Comparison of ENCODE assay signal across 2 cellular contexts in genomic region chr5:78979117-78979742, GRCh38.
TF ChIP-seq lines count a peak whose summit lies in the region.

No MANE protein-coding gene starts in this region.

TF ChIP-seq in HepG2, 621 proteins besides CTCF, POLR2A, EP300 and RAD21 (continued from another document and continues in another):
- TF ChIP-seq, protein P1, sequence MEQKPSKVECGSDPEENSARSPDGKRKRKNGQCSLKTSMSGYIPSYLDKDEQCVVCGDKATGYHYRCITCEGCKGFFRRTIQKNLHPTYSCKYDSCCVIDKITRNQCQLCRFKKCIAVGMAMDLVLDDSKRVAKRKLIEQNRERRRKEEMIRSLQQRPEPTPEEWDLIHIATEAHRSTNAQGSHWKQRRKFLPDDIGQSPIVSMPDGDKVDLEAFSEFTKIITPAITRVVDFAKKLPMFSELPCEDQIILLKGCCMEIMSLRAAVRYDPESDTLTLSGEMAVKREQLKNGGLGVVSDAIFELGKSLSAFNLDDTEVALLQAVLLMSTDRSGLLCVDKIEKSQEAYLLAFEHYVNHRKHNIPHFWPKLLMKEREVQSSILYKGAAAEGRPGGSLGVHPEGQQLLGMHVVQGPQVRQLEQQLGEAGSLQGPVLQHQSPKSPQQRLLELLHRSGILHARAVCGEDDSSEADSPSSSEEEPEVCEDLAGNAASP (CRISPR knock-in tag; IDR thresholded peaks at IDR 0.05; ENCODE audit: borderline replicate concordance), result peak; percentile 26; the same call in 1 of the 2 replicates
- TF ChIP-seq REPIN1 (CRISPR knock-in tag; IDR thresholded peaks at IDR 0.05; ENCODE audit: borderline replicate concordance, low read depth) (0 out of 2 replicates have a peak, but pooled peaks have one; percentile 30), MAZ (IDR thresholded peaks at IDR 0.05; ENCODE audit: borderline replicate concordance, low read depth, low read length) (no peak), MAZ (CRISPR knock-in tag; IDR thresholded peaks at IDR 0.05; ENCODE audit: low read depth) (peak; percentile 62; the same call in 1 of the 2 replicates), ZNF292 (CRISPR knock-in tag; IDR thresholded peaks at IDR 0.05; ENCODE audit: borderline replicate concordance, low read depth) (no peak), HDAC2 (CRISPR knock-in tag; IDR thresholded peaks at IDR 0.05) (0 out of 2 replicates have a peak, but pooled peaks have one; percentile 20), ZNF512B (CRISPR knock-in tag; IDR thresholded peaks at IDR 0.05; ENCODE audit: borderline replicate concordance) (no peak), ZNF670 (CRISPR knock-in tag; IDR thresholded peaks at IDR 0.05; ENCODE audit: borderline replicate concordance) (no peak), ZNF639 (CRISPR knock-in tag; conservative IDR thresholded peaks at IDR 0.05) (no peak), SAP130 (CRISPR knock-in tag; IDR thresholded peaks at IDR 0.05; ENCODE audit: low read depth) (peak; percentile 43), SKI (IDR thresholded peaks at IDR 0.05; ENCODE audit: partially characterized antibody) (peak; percentile 58)
- TF ChIP-seq, protein P2, sequence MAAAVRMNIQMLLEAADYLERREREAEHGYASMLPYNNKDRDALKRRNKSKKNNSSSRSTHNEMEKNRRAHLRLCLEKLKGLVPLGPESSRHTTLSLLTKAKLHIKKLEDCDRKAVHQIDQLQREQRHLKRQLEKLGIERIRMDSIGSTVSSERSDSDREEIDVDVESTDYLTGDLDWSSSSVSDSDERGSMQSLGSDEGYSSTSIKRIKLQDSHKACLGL (CRISPR knock-in tag; IDR thresholded peaks at IDR 0.05), result no peak
- TF ChIP-seq, protein P3, sequence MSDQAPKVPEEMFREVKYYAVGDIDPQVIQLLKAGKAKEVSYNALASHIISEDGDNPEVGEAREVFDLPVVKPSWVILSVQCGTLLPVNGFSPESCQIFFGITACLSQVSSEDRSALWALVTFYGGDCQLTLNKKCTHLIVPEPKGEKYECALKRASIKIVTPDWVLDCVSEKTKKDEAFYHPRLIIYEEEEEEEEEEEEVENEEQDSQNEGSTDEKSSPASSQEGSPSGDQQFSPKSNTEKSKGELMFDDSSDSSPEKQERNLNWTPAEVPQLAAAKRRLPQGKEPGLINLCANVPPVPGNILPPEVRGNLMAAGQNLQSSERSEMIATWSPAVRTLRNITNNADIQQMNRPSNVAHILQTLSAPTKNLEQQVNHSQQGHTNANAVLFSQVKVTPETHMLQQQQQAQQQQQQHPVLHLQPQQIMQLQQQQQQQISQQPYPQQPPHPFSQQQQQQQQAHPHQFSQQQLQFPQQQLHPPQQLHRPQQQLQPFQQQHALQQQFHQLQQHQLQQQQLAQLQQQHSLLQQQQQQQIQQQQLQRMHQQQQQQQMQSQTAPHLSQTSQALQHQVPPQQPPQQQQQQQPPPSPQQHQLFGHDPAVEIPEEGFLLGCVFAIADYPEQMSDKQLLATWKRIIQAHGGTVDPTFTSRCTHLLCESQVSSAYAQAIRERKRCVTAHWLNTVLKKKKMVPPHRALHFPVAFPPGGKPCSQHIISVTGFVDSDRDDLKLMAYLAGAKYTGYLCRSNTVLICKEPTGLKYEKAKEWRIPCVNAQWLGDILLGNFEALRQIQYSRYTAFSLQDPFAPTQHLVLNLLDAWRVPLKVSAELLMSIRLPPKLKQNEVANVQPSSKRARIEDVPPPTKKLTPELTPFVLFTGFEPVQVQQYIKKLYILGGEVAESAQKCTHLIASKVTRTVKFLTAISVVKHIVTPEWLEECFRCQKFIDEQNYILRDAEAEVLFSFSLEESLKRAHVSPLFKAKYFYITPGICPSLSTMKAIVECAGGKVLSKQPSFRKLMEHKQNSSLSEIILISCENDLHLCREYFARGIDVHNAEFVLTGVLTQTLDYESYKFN (CRISPR knock-in tag; conservative IDR thresholded peaks at IDR 0.05), result peak; percentile 84
- TF ChIP-seq, protein P4, sequence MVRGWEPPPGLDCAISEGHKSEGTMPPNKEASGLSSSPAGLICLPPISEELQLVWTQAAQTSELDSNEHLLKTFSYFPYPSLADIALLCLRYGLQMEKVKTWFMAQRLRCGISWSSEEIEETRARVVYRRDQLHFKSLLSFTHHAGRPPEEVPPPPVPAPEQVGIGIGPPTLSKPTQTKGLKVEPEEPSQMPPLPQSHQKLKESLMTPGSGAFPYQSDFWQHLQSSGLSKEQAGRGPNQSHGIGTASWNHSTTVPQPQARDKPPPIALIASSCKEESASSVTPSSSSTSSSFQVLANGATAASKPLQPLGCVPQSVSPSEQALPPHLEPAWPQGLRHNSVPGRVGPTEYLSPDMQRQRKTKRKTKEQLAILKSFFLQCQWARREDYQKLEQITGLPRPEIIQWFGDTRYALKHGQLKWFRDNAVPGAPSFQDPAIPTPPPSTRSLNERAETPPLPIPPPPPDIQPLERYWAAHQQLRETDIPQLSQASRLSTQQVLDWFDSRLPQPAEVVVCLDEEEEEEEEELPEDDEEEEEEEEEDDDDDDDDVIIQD (CRISPR knock-in tag; IDR thresholded peaks at IDR 0.05; ENCODE audit: low read depth), result peak; percentile 74; the same call in 1 of the 2 replicates

TF ChIP-seq in liver, 16 proteins besides CTCF, POLR2A, EP300 and RAD21 (continued from another document):
- TF ChIP-seq GABPA (IDR thresholded peaks at IDR 0.05 in 1 of 2, conservative IDR thresholded peaks at IDR 0.05 in 1 of 2) (no peak), HNF4A (conservative IDR thresholded peaks at IDR 0.05) (peak in 1 of 2 donors; percentile 36)
